ENCODE assay signal across 15 cellular contexts in the genomic region with DNA sequence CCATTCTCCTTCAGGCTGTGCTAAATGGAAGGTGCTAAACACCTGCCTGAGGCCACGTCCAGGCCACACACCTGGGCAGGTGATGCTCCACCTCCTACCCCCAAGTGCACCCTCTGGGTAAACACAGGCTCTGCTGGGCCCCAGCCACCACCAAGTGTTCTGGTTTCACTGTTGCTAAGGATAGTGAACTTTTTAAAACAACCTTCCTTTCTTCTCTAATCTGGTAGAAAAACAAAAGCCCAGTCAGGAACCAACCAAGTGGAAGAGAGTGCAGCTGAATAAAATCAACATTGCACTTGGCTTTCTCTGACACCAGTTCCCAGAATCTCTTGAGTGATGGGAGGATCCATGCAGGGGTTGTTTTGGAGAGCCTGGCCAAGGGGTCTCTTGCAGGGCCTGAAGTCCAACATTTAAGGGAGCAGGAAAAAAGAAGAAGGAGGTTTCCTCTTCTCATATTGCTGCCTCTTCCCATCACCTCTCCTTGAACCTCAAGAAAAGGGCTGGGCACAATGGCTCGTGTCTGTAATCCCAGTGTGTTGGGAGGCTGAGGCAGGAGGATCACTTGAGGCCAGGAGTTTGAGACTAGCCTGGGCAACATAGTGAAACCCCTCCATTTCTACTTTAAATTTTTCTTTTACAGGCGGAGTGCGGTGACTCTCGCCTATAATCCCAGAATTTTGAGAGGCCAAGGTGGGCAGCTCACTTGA. TPM values are rescaled to one million over a fixed set of nuclear protein-coding genes. Genes with fewer than 3 reads are reported as not detected.
DNase-seq lines count a peak whose midpoint lies in the region; ATAC-seq and TF ChIP-seq lines count a peak whose summit lies in the region.
"Had no signal": no experiment of that assay in that cellular context is flagged by ENCODE, and none has a peak within 500 bp of the region (broad histone marks: within the 10 kb centered on the region; RNA-seq: fewer than 3 reads in every experiment).

No MANE protein-coding gene starts in this region.

- no peaks in the 10 kb centered on the region for H3K4me1 Mint-ChIP-seq in stimulated activated naive B cell treated with anti-CD40 and anti-IgM and Interleukin-4, amounts not matched to agents 10 μg/mL and 1 μg/mL and 100 μg/mL, for 72 hours
- H3K4me1 Mint-ChIP-seq: stimulated activated naive CD8-positive, alpha-beta T cell treated with anti-CD3 and anti-CD28 coated beads, Interleukin-15, amount 100 ng/mL, for 72 hours had no signal

- peaks cover 9 to 10% of the 10 kb centered on the region in 2 donors for H3K27me3 Mint-ChIP-seq in stimulated activated naive B cell treated with anti-CD40 and anti-IgM and Interleukin-4, amounts not matched to agents 10 μg/mL and 1 μg/mL and 100 μg/mL, for 72 hours
- H3K27me3 Mint-ChIP-seq: stimulated activated naive CD8-positive, alpha-beta T cell treated with anti-CD3 and anti-CD28 coated beads, Interleukin-15, amount 100 ng/mL, for 72 hours had no signal

- no peaks in the 10 kb centered on the region for H3K27me3 ChIP-seq in mesendoderm (ENCODE audit: insufficient read depth, low read length, poor library complexity)
- H3K27me3 ChIP-seq: gastrocnemius medialis, sigmoid colon had no signal

- peaks cover 0 to 2% of the 10 kb centered on the region in 2 donors for H3K9me3 Mint-ChIP-seq in stimulated activated naive B cell treated with anti-CD40 and anti-IgM and Interleukin-4, amounts not matched to agents 10 μg/mL and 1 μg/mL and 100 μg/mL, for 72 hours
- H3K9me3 Mint-ChIP-seq: CD8-positive, alpha-beta T cell; stimulated activated naive CD8-positive, alpha-beta T cell treated with anti-CD3 and anti-CD28 coated beads, Interleukin-15, amount 100 ng/mL, for 72 hours had no signal

- H3K36me3 ChIP-seq in mesendoderm (ENCODE audit: control insufficient read depth, insufficient read depth, low read length): no peaks in the 10 kb centered on the region
- H3K36me3 ChIP-seq: gastrocnemius medialis, sigmoid colon had no signal

- H2BK15ac ChIP-seq in mesendoderm (replicated peaks; ENCODE audit: low read depth): no peak overlapping the region

- no peaks in the 10 kb centered on the region for H3K79me2 ChIP-seq in mesendoderm (ENCODE audit: control insufficient read depth, insufficient read depth, low read length)

- H3K4me2 ChIP-seq in mesendoderm (ENCODE audit: low read length): no peak overlapping the region

- H3K56ac ChIP-seq in mesendoderm (ENCODE audit: low read length): no peak overlapping the region

- DNase-seq in LNCaP clone FGC (ENCODE audit: low read depth): peak; percentile 11
- DNase-seq in NCI-H510A (lab: John Stamatoyannopoulos, UW): peak; percentile 94
- DNase-seq in fibroblast of the aortic adventitia (ENCODE audit: low read depth): peak; percentile 37
- no peak for DNase-seq in stimulated activated naive B cell treated with anti-CD40 and anti-IgM and Interleukin-4, amounts not matched to agents 10 μg/mL and 1 μg/mL and 100 μg/mL, for 72 hours
- no peak for DNase-seq in mesendoderm
- DNase-seq in NCI-H1048 (lab: John Stamatoyannopoulos, UW): no peak
- DNase-seq: activated T-cell treated with anti-CD3 and anti-CD28 coated beads, Interleukin-2, amount 50 U/mL, for 1 hour; CD8-positive, alpha-beta T cell; gastrocnemius medialis; HCEC 1CT; naive thymus-derived CD4-positive, alpha-beta T cell; sigmoid colon; stimulated activated naive CD8-positive, alpha-beta T cell treated with anti-CD3 and anti-CD28 coated beads, Interleukin-15, amount 100 ng/mL, for 72 hours had no signal

- H3K9ac ChIP-seq in mesendoderm (ENCODE audit: low read length): no peak overlapping the region

- H2BK5ac ChIP-seq in mesendoderm (ENCODE audit: low read length): no peak overlapping the region

- H4K8ac ChIP-seq in mesendoderm (ENCODE audit: low read depth, low read length): no peak overlapping the region

- no peaks in the 10 kb centered on the region for H3K36me3 Mint-ChIP-seq in stimulated activated naive B cell treated with anti-CD40 and anti-IgM and Interleukin-4, amounts not matched to agents 10 μg/mL and 1 μg/mL and 100 μg/mL, for 72 hours
- H3K36me3 Mint-ChIP-seq: CD8-positive, alpha-beta T cell had no signal

- TF ChIP-seq CTCF in LNCaP clone FGC (IDR thresholded peaks at IDR 0.05; ENCODE audit: control insufficient read depth, extremely low read depth, insufficient read depth) (no peak), fibroblast of the aortic adventitia (IDR thresholded peaks at IDR 0.05; ENCODE audit: insufficient read depth, low read length) (no peak)

- H3K18ac ChIP-seq in mesendoderm (ENCODE audit: low read length): no peak overlapping the region

- peak overlapping the region; percentile 69 for H3K27ac Mint-ChIP-seq in stimulated activated naive B cell treated with anti-CD40 and anti-IgM and Interleukin-4, amounts not matched to agents 10 μg/mL and 1 μg/mL and 100 μg/mL, for 72 hours
- H3K27ac Mint-ChIP-seq: CD8-positive, alpha-beta T cell; naive thymus-derived CD4-positive, alpha-beta T cell; stimulated activated naive CD8-positive, alpha-beta T cell treated with anti-CD3 and anti-CD28 coated beads, Interleukin-15, amount 100 ng/mL, for 72 hours had no signal

- H3K4me3 ChIP-seq in LNCaP clone FGC (ENCODE audit: low read depth, low read length) (no peak overlapping the region), fibroblast of the aortic adventitia (ENCODE audit: low read depth, low read length) (no peak overlapping the region), mesendoderm (ENCODE audit: low read length) (no peak overlapping the region)
- H3K4me3 ChIP-seq: gastrocnemius medialis, sigmoid colon had no signal

- H3K4me3 Mint-ChIP-seq in stimulated activated naive B cell treated with anti-CD40 and anti-IgM and Interleukin-4, amounts not matched to agents 10 μg/mL and 1 μg/mL and 100 μg/mL, for 72 hours: no peak overlapping the region
- H3K4me3 Mint-ChIP-seq: CD8-positive, alpha-beta T cell; naive thymus-derived CD4-positive, alpha-beta T cell; stimulated activated naive CD8-positive, alpha-beta T cell treated with anti-CD3 and anti-CD28 coated beads, Interleukin-15, amount 100 ng/mL, for 72 hours had no signal

- no peak overlapping the region for H2BK120ac ChIP-seq in mesendoderm (ENCODE audit: low read depth, low read length)

- no peak overlapping the region for H4K5ac ChIP-seq in mesendoderm (ENCODE audit: low read length)

- H3K4me1 ChIP-seq in mesendoderm (ENCODE audit: control insufficient read depth, low read depth, low read length): no peaks in the 10 kb centered on the region
- H3K4me1 ChIP-seq: gastrocnemius medialis, sigmoid colon had no signal

- no peak for ATAC-seq in stimulated activated naive B cell treated with anti-CD40 and anti-IgM and Interleukin-4, amounts not matched to agents 10 μg/mL and 1 μg/mL and 100 μg/mL, for 72 hours (replicated peaks)
- no peak for ATAC-seq in GM21447 (IDR thresholded peaks at IDR 0.05; ENCODE audit: unreplicated experiment)
- ATAC-seq: activated CD4-positive, CD25-positive, alpha-beta regulatory T cell treated with anti-CD3 and anti-CD28 coated beads, Interleukin-2, amount 50 U/mL, for 24 hours; CD8-positive, alpha-beta T cell; gastrocnemius medialis; naive thymus-derived CD4-positive, alpha-beta T cell; stimulated activated naive CD8-positive, alpha-beta T cell treated with anti-CD3 and anti-CD28 coated beads, Interleukin-15, amount 100 ng/mL, for 72 hours had no signal

- H3K23ac ChIP-seq in mesendoderm (ENCODE audit: low read length): no peak overlapping the region

- WGBS in mesendoderm (ENCODE audit: extremely low coverage, insufficient coverage, low lambda C conversion rate): no CpG with 5 or more reads among the region's 5 CpGs

- no peak overlapping the region for H2AK5ac ChIP-seq in mesendoderm (ENCODE audit: low read length)

- no peak overlapping the region for H3K4ac ChIP-seq in mesendoderm (ENCODE audit: low read depth, low read length)

- no peaks in the 10 kb centered on the region for H3K79me1 ChIP-seq in mesendoderm (ENCODE audit: low read length)

- H3K27ac ChIP-seq in mesendoderm (ENCODE audit: low read depth, low read length): no peak overlapping the region
- H3K27ac ChIP-seq: gastrocnemius medialis, sigmoid colon had no signal

RNA-seq across cellular contexts. Expression of a gene that starts 26.2 kb away (rescaled TPM):
- total RNA-seq in fibroblast of the aortic adventitia (ENCODE audit: low replicate concordance): 448 and 494 TPM in 2 replicates
- polyA plus RNA-seq in mesendoderm (2013, experiment 1 of 2): 43.8 TPM
- polyA plus RNA-seq in mesendoderm (2013, experiment 2 of 2): 42.9 TPM

Comparison
In these comparisons a context has a peak if more than half of its experiments do, and no peak if none do; other contexts are left out.
1. DNase-seq: peak in LNCaP clone FGC (single experiment), NCI-H510A (single experiment) and fibroblast of the aortic adventitia (single experiment); none in stimulated activated naive B cell treated with anti-CD40 and anti-IgM and Interleukin-4, amounts not matched to agents 10 μg/mL and 1 μg/mL and 100 μg/mL, for 72 hours (single experiment), mesendoderm (single experiment) and NCI-H1048 (single experiment).